ENCODE assay signal across 8 cellular contexts in the genomic region with DNA sequence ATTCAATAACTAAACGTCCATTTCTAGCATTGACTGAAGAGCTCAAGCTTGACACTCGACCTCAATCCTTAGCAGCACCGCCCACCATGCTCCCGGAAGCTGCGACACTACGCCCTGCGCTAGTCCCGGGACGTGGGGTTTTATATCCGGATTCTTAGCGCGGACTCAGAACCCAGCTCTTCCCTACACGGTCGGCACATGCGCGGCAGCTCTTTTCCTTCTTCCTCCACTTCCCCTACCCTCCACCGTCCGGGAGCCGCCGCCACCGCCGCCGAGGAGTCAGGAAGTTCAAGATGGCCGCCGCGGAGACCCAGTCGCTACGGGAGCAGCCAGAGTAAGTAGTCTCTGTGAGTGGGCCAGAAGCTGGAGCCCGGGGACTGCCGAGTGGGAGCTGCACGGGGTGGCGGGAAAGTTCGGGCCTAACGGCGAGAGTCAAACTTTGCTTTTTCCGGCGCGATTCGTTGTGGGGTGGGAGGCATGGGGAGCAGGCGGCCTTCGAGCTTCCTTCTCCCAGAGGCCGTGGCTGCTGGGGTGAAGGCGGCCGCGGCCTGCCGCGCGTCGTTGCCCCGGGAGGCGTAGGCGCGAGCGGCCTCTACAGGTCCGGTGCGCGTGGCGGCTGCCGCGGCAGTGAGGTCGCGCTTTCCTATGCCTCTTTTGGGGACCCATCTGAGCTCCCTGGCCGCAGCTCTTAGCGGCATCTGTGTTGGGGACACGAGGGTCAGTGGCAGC. TPM values are rescaled to one million over a fixed set of nuclear protein-coding genes. Genes with fewer than 3 reads are reported as not detected.
DNase-seq lines count a peak whose midpoint lies in the region; ATAC-seq and TF ChIP-seq lines count a peak whose summit lies in the region.

No MANE protein-coding gene starts in this region.

- TF ChIP-seq CTCF in GM10248 (IDR thresholded peaks at IDR 0.05; ENCODE audit: control extremely low read depth, extremely low read depth, low read depth, missing control alignments), result peak; percentile 58

- peak overlapping the region; percentile 98 for H3K27ac Mint-ChIP-seq in activated naive CD8-positive, alpha-beta T cell

- H3K27me3 Mint-ChIP-seq in activated naive CD8-positive, alpha-beta T cell, result no peaks in the 10 kb centered on the region

- H3K4me1 Mint-ChIP-seq in activated naive CD8-positive, alpha-beta T cell (ENCODE audit: low read depth), result peaks cover 62% of the 10 kb centered on the region

- peaks cover 9% of the 10 kb centered on the region for H3K36me3 Mint-ChIP-seq in activated naive CD8-positive, alpha-beta T cell

- peak; percentile 83 for DNase-seq in GM10248 (ENCODE audit: extremely low spot score)
- DNase-seq in NCI-H1048 (lab: John Stamatoyannopoulos, UW), result peak; percentile 97
- DNase-seq in glomerular visceral epithelial cell (ENCODE audit: extremely low spot score), result peak; percentile 98
- DNase-seq in occipital lobe (lab: John Stamatoyannopoulos, UW), result peak; percentile 93

- peak overlapping the region; percentile 70 for H3K27ac ChIP-seq in temporal lobe (ENCODE audit: low read depth, low read length)

- H3K9me3 Mint-ChIP-seq in activated naive CD8-positive, alpha-beta T cell (ENCODE audit: low read depth), result no peaks in the 10 kb centered on the region

- POLR2A ChIA-PET in GM10248 (lab: Yijun Ruan, JAX), result interaction anchor here (0.7 to 1.8 kb wide), 6 partner anchors 12 to 172 kb away, joined by 3 to 9 read pairs (median 4); partner anchors contain the start of genes ECI2 and FAM50B

- CTCF ChIA-PET in GM10248 (lab: Yijun Ruan, JAX), result interaction anchor here (0.7 to 2.5 kb wide), 19 partner anchors 9 to 915 kb away, joined by 3 to 18 read pairs (median 4); partner anchors contain the start of genes ECI2 and FAM50B

- peak; percentile 57 for ATAC-seq in HG02588 (IDR thresholded peaks at IDR 0.05; ENCODE audit: unreplicated experiment)
- peak; percentile 85 for ATAC-seq in SK-N-SH treated with all-trans-retinoic acid at 6 μM for 48 hours

- peak overlapping the region; percentile 92 for H3K4me3 Mint-ChIP-seq in activated naive CD8-positive, alpha-beta T cell

TF ChIP-seq in SK-N-SH treated with all-trans-retinoic acid at 6 μM for 48 hours, 23 proteins besides CTCF, POLR2A, EP300 and RAD21:
- TF ChIP-seq PPARA (CRISPR knock-in tag; IDR thresholded peaks at IDR 0.05; ENCODE audit: borderline replicate concordance) (no peak), ZFP3 (CRISPR knock-in tag; IDR thresholded peaks at IDR 0.05) (0 out of 2 replicates have a peak, but pooled peaks have one; percentile 29), CSDC2 (CRISPR knock-in tag; IDR thresholded peaks at IDR 0.05) (no peak), GLIS3 (CRISPR knock-in tag; IDR thresholded peaks at IDR 0.05) (no peak)

RNA-seq across cellular contexts. Expression of gene FAM217A, which starts 57.6 kb away (rescaled TPM):
- total RNA-seq in occipital lobe (not detected), temporal lobe (not detected)

Comparison
In these comparisons a context has a peak if more than half of its experiments do, and no peak if none do; other contexts are left out.
1. Peak in every context shown above with its lines: DNase-seq, ATAC-seq and H3K27ac ChIP-seq.